Comparison of ENCODE assay signal across 32 cellular contexts in the genomic region with DNA sequence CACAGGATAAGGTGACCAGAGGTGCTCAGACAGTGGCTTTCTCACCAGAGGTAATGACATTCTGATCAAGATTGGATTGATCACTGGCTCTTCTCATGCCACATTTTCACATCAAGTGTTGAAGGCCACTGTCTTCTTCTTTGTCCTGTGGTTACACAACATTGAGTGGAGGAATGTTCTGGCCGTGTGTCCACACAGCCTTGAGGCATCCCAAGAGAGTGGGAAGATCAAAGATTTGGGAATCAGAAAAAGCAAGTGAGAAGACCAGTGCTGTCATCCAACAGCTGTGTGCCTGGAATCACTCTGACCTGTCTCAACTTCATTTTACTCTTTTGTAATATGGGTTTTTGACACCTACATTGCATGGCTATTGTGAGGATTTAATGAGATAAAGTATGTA.
DNase-seq lines count a peak whose midpoint lies in the region; ATAC-seq, FAIRE-seq and TF ChIP-seq lines count a peak whose summit lies in the region.
"Had no signal": no experiment of that assay in that cellular context is flagged by ENCODE, and none has a peak within 500 bp of the region (broad histone marks: within the 10 kb centered on the region; RNA-seq: fewer than 3 reads in every experiment).

No MANE protein-coding gene starts in this region.

- no peak for TF ChIP-seq RAD21 in A549 (conservative IDR thresholded peaks at IDR 0.05 in 1 of 2, IDR thresholded peaks at IDR 0.05 in 1 of 2)

- H3K4me2 ChIP-seq in A549 = no peak overlapping the region
- H3K4me2 ChIP-seq: neural progenitor cell, PC-9 had no signal

- ATAC-seq in A549 (no peak), sciatic nerve (peak; percentile 23), HG03378 (IDR thresholded peaks at IDR 0.05; ENCODE audit: unreplicated experiment) (no peak), HG02981 (IDR thresholded peaks at IDR 0.05; ENCODE audit: unreplicated experiment) (no peak)
- ATAC-seq: body of pancreas; HCT116; heart left ventricle; stimulated activated effector memory CD8-positive, alpha-beta T cell treated with anti-CD3 and anti-CD28 coated beads, Interleukin-12 subunit alpha, Interleukin-12 subunit beta, amount 100 ng/mL, for 72 hours had no signal

- H3K4me1 ChIP-seq in A549 (peaks cover 26% of the 10 kb centered on the region), adipocyte (ENCODE audit: control insufficient read depth, insufficient read depth, low read length) (peaks cover 69% of the 10 kb centered on the region), A673 (ENCODE audit: insufficient read depth, low read length, poor library complexity, severe bottlenecking) (no peaks in the 10 kb centered on the region)

- H3K9me3 ChIP-seq in A549 = no peaks in the 10 kb centered on the region
- H3K9me3 ChIP-seq in adipocyte (ENCODE audit: control insufficient read depth, low read length) = no peaks in the 10 kb centered on the region
- H3K9me3 ChIP-seq in A673 (ENCODE audit: low read depth, low read length, poor library complexity, severe bottlenecking) = no peaks in the 10 kb centered on the region
- H3K9me3 ChIP-seq: BE2C, body of pancreas, heart left ventricle, right atrium auricular region, thoracic aorta had no signal

- H3K36me3 ChIP-seq in adipocyte (ENCODE audit: control insufficient read depth, insufficient read depth, low read length, severe bottlenecking) (no peaks in the 10 kb centered on the region), A673 (ENCODE audit: insufficient read depth, low read length, poor library complexity, severe bottlenecking) (no peaks in the 10 kb centered on the region)
- H3K36me3 ChIP-seq: BE2C, heart left ventricle, neural progenitor cell, right atrium auricular region, thoracic aorta had no signal

- H3K27me3 ChIP-seq in adipocyte (replicated peaks; ENCODE audit: control insufficient read depth, insufficient read depth, low read length) (no peaks in the 10 kb centered on the region), A673 (replicated peaks; ENCODE audit: insufficient read depth, low read depth, low read length, poor library complexity) (no peaks in the 10 kb centered on the region)
- H3K27me3 ChIP-seq: BE2C, body of pancreas, neural progenitor cell, right atrium auricular region had no signal

- WGBS in A549 (ENCODE audit: missing lambda C conversion rate) = 30% methylated on average over 1 of the region's 1 CpG

- no peak for DNase-seq in A549 (ENCODE audit: low read depth in 1 of 2, low spot score in 1 of 2)
- peak; percentile 32 for DNase-seq in adipocyte (ENCODE audit: low read depth)
- peak; percentile 63 for DNase-seq in fibroblast of mammary gland (ENCODE audit: low read depth)
- no peak for DNase-seq in sciatic nerve (ENCODE audit: low spot score)
- no peak for DNase-seq in NCI-H446 (lab: John Stamatoyannopoulos, UW)
- DNase-seq in A673 (ENCODE audit: low spot score) = no peak
- DNase-seq: activated CD4-positive, alpha-beta T cell treated with anti-CD3 and anti-CD28 coated beads for 1 hour; activated CD8-positive, alpha-beta memory T cell treated with anti-CD3 and anti-CD28 coated beads for 24 hours; activated gamma-delta T cell; BE2C; body of pancreas; cerebellar nuclear complex; GDM1; heart left ventricle; NCI-H187; NCI-H2171 treated with DMSO at 0.1 percent for 48 hours; NCI-H524 treated with DMSO at 0.1 percent for 48 hours; PC-9; Right ventricle myocardium superior; stimulated activated CD4-positive, alpha-beta T cell treated with anti-CD3 and anti-CD28 coated beads, Interleukin-12 subunit alpha, Interleukin-12 subunit beta, amount 100 ng/mL, for 4 hours; stimulated activated CD4-positive, alpha-beta T cell treated with anti-CD3 and anti-CD28 coated beads, Interleukin-4, amount 100 ng/mL, for 24 hours; T-helper 2 cell had no signal

- intact Hi-C loops in sciatic nerve (cut with DNase I) (no loop called here), A673 (cut with micrococcal nuclease; ENCODE audit: unreplicated experiment) (no loop called here)

- H3K9ac ChIP-seq in adipocyte (ENCODE audit: low read length) = peak overlapping the region; percentile 94
- H3K9ac ChIP-seq: neural progenitor cell had no signal

- H3K4me3 ChIP-seq in A549 (no peak overlapping the region), adipocyte (ENCODE audit: low read length) (no peak overlapping the region), fibroblast of mammary gland (ENCODE audit: control insufficient read depth, low read depth, low read length) (no peak overlapping the region), A673 (ENCODE audit: low read depth, low read length, poor library complexity, severe bottlenecking) (no peak overlapping the region)
- H3K4me3 ChIP-seq: body of pancreas, heart left ventricle, neural progenitor cell, PC-9, right atrium auricular region, thoracic aorta had no signal

- FAIRE-seq in A549 (lab: Jason Lieb, UNC) = no peak
- FAIRE-seq: endothelial cell of umbilical vein, GM18507 had no signal

- no peak for TF ChIP-seq CTCF in A549 (IDR thresholded peaks at IDR 0.05)
- no peak for TF ChIP-seq CTCF in fibroblast of mammary gland (conservative IDR thresholded peaks at IDR 0.05; ENCODE audit: control insufficient read depth, insufficient read depth, low read depth, low read length)
- TF ChIP-seq CTCF in A673 (conservative IDR thresholded peaks at IDR 0.05; ENCODE audit: low read depth, low read length) = no peak

- CTCF ChIA-PET in A549 (lab: Yijun Ruan, JAX) (interaction anchor here (1.2 kb wide), 1 partner anchor 107 kb away, joined by 4 read pairs; no protein-coding TSS in a partner anchor), A673 (lab: Charles Lee) (no interaction called here)

- POLR2A ChIA-PET in A549 (lab: Yijun Ruan, JAX) = no interaction called here
- POLR2A ChIA-PET in A673 (lab: Charles Lee; ENCODE audit: low non-redundant PET) = no interaction called here

- H3K27ac ChIP-seq in A549 = peak overlapping the region; percentile 98 to 99; a peak in 4 of 6 replicates
- H3K27ac ChIP-seq in A673 (ENCODE audit: low read depth, low read length, poor library complexity, severe bottlenecking) = no peak overlapping the region
- H3K27ac ChIP-seq: body of pancreas, heart left ventricle, HL-60, neural progenitor cell, PC-9, thoracic aorta had no signal

- no TSS peak for BruUV-seq in A673 (replicated peaks; lab: Mats Ljungman, UMichigan)

- no peak for TF ChIP-seq EP300 in A549 (IDR thresholded peaks at IDR 0.05)

- TF ChIP-seq POLR2A in A549 (IDR thresholded peaks at IDR 0.05; ENCODE audit: low read length) = no peak

TF ChIP-seq in A549, 52 proteins besides CTCF, POLR2A, EP300 and RAD21:
- TF ChIP-seq, protein P1, sequence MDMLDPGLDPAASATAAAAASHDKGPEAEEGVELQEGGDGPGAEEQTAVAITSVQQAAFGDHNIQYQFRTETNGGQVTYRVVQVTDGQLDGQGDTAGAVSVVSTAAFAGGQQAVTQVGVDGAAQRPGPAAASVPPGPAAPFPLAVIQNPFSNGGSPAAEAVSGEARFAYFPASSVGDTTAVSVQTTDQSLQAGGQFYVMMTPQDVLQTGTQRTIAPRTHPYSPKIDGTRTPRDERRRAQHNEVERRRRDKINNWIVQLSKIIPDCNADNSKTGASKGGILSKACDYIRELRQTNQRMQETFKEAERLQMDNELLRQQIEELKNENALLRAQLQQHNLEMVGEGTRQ (IDR thresholded peaks at IDR 0.05) = no peak
- TF ChIP-seq ZNF302 (CRISPR knock-in tag; IDR thresholded peaks at IDR 0.05) (no peak), JUN (IDR thresholded peaks at IDR 0.05) (no peak), TFCP2L1 (CRISPR knock-in tag; IDR thresholded peaks at IDR 0.05) (no peak), ZFP36 (IDR thresholded peaks at IDR 0.05; ENCODE audit: borderline replicate concordance, partially characterized antibody) (no peak)
- TF ChIP-seq, protein P2, sequence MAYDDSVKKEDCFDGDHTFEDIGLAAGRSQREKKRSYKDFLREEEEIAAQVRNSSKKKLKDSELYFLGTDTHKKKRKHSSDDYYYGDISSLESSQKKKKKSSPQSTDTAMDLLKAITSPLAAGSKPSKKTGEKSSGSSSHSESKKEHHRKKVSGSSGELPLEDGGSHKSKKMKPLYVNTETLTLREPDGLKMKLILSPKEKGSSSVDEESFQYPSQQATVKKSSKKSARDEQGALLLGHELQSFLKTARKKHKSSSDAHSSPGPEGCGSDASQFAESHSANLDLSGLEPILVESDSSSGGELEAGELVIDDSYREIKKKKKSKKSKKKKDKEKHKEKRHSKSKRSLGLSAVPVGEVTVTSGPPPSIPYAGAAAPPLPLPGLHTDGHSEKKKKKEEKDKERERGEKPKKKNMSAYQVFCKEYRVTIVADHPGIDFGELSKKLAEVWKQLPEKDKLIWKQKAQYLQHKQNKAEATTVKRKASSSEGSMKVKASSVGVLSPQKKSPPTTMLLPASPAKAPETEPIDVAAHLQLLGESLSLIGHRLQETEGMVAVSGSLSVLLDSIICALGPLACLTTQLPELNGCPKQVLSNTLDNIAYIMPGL (CRISPR knock-in tag; IDR thresholded peaks at IDR 0.05; ENCODE audit: borderline replicate concordance) = no peak
- TF ChIP-seq, protein P3, sequence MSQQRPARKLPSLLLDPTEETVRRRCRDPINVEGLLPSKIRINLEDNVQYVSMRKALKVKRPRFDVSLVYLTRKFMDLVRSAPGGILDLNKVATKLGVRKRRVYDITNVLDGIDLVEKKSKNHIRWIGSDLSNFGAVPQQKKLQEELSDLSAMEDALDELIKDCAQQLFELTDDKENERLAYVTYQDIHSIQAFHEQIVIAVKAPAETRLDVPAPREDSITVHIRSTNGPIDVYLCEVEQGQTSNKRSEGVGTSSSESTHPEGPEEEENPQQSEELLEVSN (IDR thresholded peaks at IDR 0.05; ENCODE audit: borderline replicate concordance, low read depth) = no peak
- TF ChIP-seq, protein P4, sequence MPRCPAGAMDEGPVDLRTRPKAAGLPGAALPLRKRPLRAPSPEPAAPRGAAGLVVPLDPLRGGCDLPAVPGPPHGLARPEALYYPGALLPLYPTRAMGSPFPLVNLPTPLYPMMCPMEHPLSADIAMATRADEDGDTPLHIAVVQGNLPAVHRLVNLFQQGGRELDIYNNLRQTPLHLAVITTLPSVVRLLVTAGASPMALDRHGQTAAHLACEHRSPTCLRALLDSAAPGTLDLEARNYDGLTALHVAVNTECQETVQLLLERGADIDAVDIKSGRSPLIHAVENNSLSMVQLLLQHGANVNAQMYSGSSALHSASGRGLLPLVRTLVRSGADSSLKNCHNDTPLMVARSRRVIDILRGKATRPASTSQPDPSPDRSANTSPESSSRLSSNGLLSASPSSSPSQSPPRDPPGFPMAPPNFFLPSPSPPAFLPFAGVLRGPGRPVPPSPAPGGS (IDR thresholded peaks at IDR 0.05) = no peak

Comparison
In these comparisons a context has a peak if more than half of its experiments do, and no peak if none do; other contexts are left out.
1. DNase-seq: peak in adipocyte (single experiment) and fibroblast of mammary gland (single experiment); none in A549 (0 of 2), sciatic nerve (single experiment), NCI-H446 (0 of 2) and A673 (single experiment).